ENCODE assay signal across 17 cellular contexts in the genomic region with DNA sequence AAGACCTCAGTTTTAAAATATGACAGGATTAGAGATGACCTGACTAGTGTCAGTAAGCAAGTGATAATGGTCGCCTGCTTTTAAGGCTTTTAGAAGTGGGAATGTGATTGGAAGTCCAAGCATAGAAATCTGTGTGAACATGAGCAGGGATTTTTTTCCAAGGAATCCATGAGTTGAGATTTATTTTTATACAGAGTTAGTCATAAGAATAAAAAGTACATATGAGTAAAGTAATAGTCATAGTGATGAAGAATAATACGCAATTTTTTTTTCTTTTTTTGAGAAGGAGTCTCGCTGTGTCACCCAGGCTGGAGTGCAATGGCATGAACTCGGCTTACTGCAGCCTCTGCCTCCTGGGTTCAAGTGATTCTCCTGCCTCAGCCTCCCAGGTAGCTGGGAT. TPM values are rescaled to one million over a fixed set of nuclear protein-coding genes. Genes with fewer than 3 reads are reported as not detected.
DNase-seq lines count a peak whose midpoint lies in the region; ATAC-seq and TF ChIP-seq lines count a peak whose summit lies in the region.
"Had no signal": no experiment of that assay in that cellular context is flagged by ENCODE, and none has a peak within 500 bp of the region (broad histone marks: within the 10 kb centered on the region; RNA-seq: fewer than 3 reads in every experiment).

No MANE protein-coding gene starts in this region.

- H3K4me3 ChIP-seq in foreskin fibroblast (ENCODE audit: low read depth in 1 of 2, low read length in 2 of 2) = no peak overlapping the region
- H3K4me3 ChIP-seq: uterus had no signal

- intact Hi-C loops in activated CD8-positive, alpha-beta T cell treated with anti-CD3 and anti-CD28 coated beads for 36 hours (cut with micrococcal nuclease) = no loop called here

- H3K36me3 Mint-ChIP-seq in activated naive CD4-positive, alpha-beta T cell treated with anti-CD3 and anti-CD28 coated beads, Interleukin-2, amount 10 ng/mL, durations not matched to agents 7 days and 5 days = peaks cover 27% of the 10 kb centered on the region
- peaks cover 27% of the 10 kb centered on the region for H3K36me3 Mint-ChIP-seq in activated CD8-positive, alpha-beta T cell treated with anti-CD3 and anti-CD28 coated beads for 36 hours (ENCODE audit: low read depth)
- peaks cover 14% of the 10 kb centered on the region for H3K36me3 Mint-ChIP-seq in type B pancreatic cell

- DNase-seq in activated naive CD4-positive, alpha-beta T cell treated with anti-CD3 and anti-CD28 coated beads, Interleukin-2, amount 10 ng/mL, durations not matched to agents 7 days and 5 days = no peak
- DNase-seq in activated naive CD4-positive, alpha-beta T cell (lab: John Stamatoyannopoulos, UW) = no peak
- no peak for DNase-seq in activated CD8-positive, alpha-beta T cell treated with anti-CD3 and anti-CD28 coated beads for 36 hours
- DNase-seq in foreskin fibroblast (peak; percentile 20 to 50), type B pancreatic cell (ENCODE audit: extremely low spot score, unreplicated experiment) (no peak)
- DNase-seq in stimulated activated CD4-positive, alpha-beta T cell treated with anti-CD3 and anti-CD28 coated beads, Interleukin-2, amount 100 ng/mL, for 24 hours = no peak
- DNase-seq: activated effector memory CD4-positive, alpha-beta T cell treated with anti-CD3 and anti-CD28 coated beads, Interleukin-2, amount 50 U/mL, for 16 hours; AML-193; cortex of kidney; DND-41; kidney glomerular epithelial cell; NCI-H1048; NCI-H510A treated with DMSO at 0.1 percent for 48 hours; uterus; WERI-Rb-1 had no signal

- peak overlapping the region; percentile 87 for H3K4me3 Mint-ChIP-seq in activated naive CD4-positive, alpha-beta T cell treated with anti-CD3 and anti-CD28 coated beads, Interleukin-2, amount 10 ng/mL, durations not matched to agents 7 days and 5 days
- peak overlapping the region; percentile 89 for H3K4me3 Mint-ChIP-seq in activated CD8-positive, alpha-beta T cell treated with anti-CD3 and anti-CD28 coated beads for 36 hours
- peak overlapping the region; percentile 96 for H3K4me3 Mint-ChIP-seq in type B pancreatic cell

- peaks cover 11% of the 10 kb centered on the region for H3K9me3 Mint-ChIP-seq in activated naive CD4-positive, alpha-beta T cell treated with anti-CD3 and anti-CD28 coated beads, Interleukin-2, amount 10 ng/mL, durations not matched to agents 7 days and 5 days
- H3K9me3 Mint-ChIP-seq in activated CD8-positive, alpha-beta T cell treated with anti-CD3 and anti-CD28 coated beads for 36 hours = peaks cover 11% of the 10 kb centered on the region
- peaks cover 12% of the 10 kb centered on the region for H3K9me3 Mint-ChIP-seq in type B pancreatic cell

- no peak for TF ChIP-seq CTCF in activated CD8-positive, alpha-beta T cell treated with anti-CD3 and anti-CD28 coated beads for 36 hours (IDR thresholded peaks at IDR 0.05)
- TF ChIP-seq CTCF in foreskin fibroblast (IDR thresholded peaks at IDR 0.05; ENCODE audit: low read depth, low read length) = no peak
- TF ChIP-seq CTCF in type B pancreatic cell (conservative IDR thresholded peaks at IDR 0.05) = no peak

- POLR2A ChIA-PET in activated CD8-positive, alpha-beta T cell treated with anti-CD3 and anti-CD28 coated beads for 36 hours (lab: Charles Lee) = no interaction called here

- ATAC-seq in activated CD8-positive, alpha-beta T cell treated with anti-CD3 and anti-CD28 coated beads for 36 hours = no peak
- ATAC-seq in GM19452 (IDR thresholded peaks at IDR 0.05; ENCODE audit: unreplicated experiment) (no peak), esophagus mucosa (no peak)

- H3K27me3 Mint-ChIP-seq in activated naive CD4-positive, alpha-beta T cell treated with anti-CD3 and anti-CD28 coated beads, Interleukin-2, amount 10 ng/mL, durations not matched to agents 7 days and 5 days = no peaks in the 10 kb centered on the region
- no peaks in the 10 kb centered on the region for H3K27me3 Mint-ChIP-seq in activated CD8-positive, alpha-beta T cell treated with anti-CD3 and anti-CD28 coated beads for 36 hours
- no peaks in the 10 kb centered on the region for H3K27me3 Mint-ChIP-seq in type B pancreatic cell

- peaks cover 33% of the 10 kb centered on the region for H3K4me1 Mint-ChIP-seq in activated naive CD4-positive, alpha-beta T cell treated with anti-CD3 and anti-CD28 coated beads, Interleukin-2, amount 10 ng/mL, durations not matched to agents 7 days and 5 days
- H3K4me1 Mint-ChIP-seq in activated CD8-positive, alpha-beta T cell treated with anti-CD3 and anti-CD28 coated beads for 36 hours (ENCODE audit: low read depth) = peaks cover 30% of the 10 kb centered on the region
- H3K4me1 Mint-ChIP-seq in type B pancreatic cell (ENCODE audit: unreplicated experiment) = peaks cover 25% of the 10 kb centered on the region

- no peak overlapping the region for H3K27ac Mint-ChIP-seq in activated naive CD4-positive, alpha-beta T cell treated with anti-CD3 and anti-CD28 coated beads, Interleukin-2, amount 10 ng/mL, durations not matched to agents 7 days and 5 days
- peak overlapping the region; percentile 97 for H3K27ac Mint-ChIP-seq in activated CD8-positive, alpha-beta T cell treated with anti-CD3 and anti-CD28 coated beads for 36 hours
- H3K27ac Mint-ChIP-seq in type B pancreatic cell = no peak overlapping the region

- CTCF ChIA-PET in activated naive CD4-positive, alpha-beta T cell treated with anti-CD3 and anti-CD28 coated beads, Interleukin-2, amount 10 ng/mL, durations not matched to agents 7 days and 5 days (lab: Charles Lee) = no interaction called here
- CTCF ChIA-PET in activated CD8-positive, alpha-beta T cell treated with anti-CD3 and anti-CD28 coated beads for 36 hours (lab: Charles Lee) = no interaction called here

RNA-seq across cellular contexts. Expression of a gene that starts 1.7 kb away (rescaled TPM):
- total RNA-seq in activated CD8-positive, alpha-beta T cell treated with anti-CD3 and anti-CD28 coated beads for 36 hours = 1 to 10 TPM; 5.2 to 5.6 TPM
- 1.7 and 5.5 TPM in 2 replicates for total RNA-seq in type B pancreatic cell (ENCODE audit: low replicate concordance)
- total RNA-seq in esophagus mucosa = 1.3 TPM

RNA-seq across cellular contexts. Expression of a gene that starts 27.5 kb away (rescaled TPM):
- total RNA-seq in activated CD8-positive, alpha-beta T cell treated with anti-CD3 and anti-CD28 coated beads for 36 hours = 100 to 1,000 TPM; 105 to 107 TPM
- total RNA-seq in type B pancreatic cell (ENCODE audit: low replicate concordance) (100 and 102 TPM in 2 replicates), esophagus mucosa (56.7 TPM)

RNA-seq across cellular contexts. Expression of a gene that starts 57.5 kb away (rescaled TPM):
- 10 to 100 TPM; 15.5 to 18.6 TPM for total RNA-seq in activated CD8-positive, alpha-beta T cell treated with anti-CD3 and anti-CD28 coated beads for 36 hours
- total RNA-seq in type B pancreatic cell (ENCODE audit: low replicate concordance) = 33.0 and 38.8 TPM in 2 replicates
- 8.2 TPM for total RNA-seq in esophagus mucosa

Comparison
In these comparisons a context has a peak if more than half of its experiments do, and no peak if none do; other contexts are left out.
1. DNase-seq: peak in foreskin fibroblast (2 of 2); none in activated naive CD4-positive, alpha-beta T cell treated with anti-CD3 and anti-CD28 coated beads, Interleukin-2, amount 10 ng/mL, durations not matched to agents 7 days and 5 days (single experiment), activated naive CD4-positive, alpha-beta T cell (0 of 4), activated CD8-positive, alpha-beta T cell treated with anti-CD3 and anti-CD28 coated beads for 36 hours (single experiment), type B pancreatic cell (single experiment) and stimulated activated CD4-positive, alpha-beta T cell treated with anti-CD3 and anti-CD28 coated beads, Interleukin-2, amount 100 ng/mL, for 24 hours (0 of 2).
2. Peak in every context shown above with its lines, with median percentiles within 50 percentile points of each other: H3K4me3 Mint-ChIP-seq.